8 cellular contexts compared by ENCODE assay signal in genomic region chr7:122137291-122138077, GRCh38. TPM values are rescaled to one million over a fixed set of nuclear protein-coding genes. Genes with fewer than 3 reads are reported as not detected.
A peak's percentile ranks its signal among the peaks of the same experiment; 100 is the strongest.
DNase-seq lines count a peak whose midpoint lies in the region; ATAC-seq and TF ChIP-seq lines count a peak whose summit lies in the region.

No MANE protein-coding gene starts in this region.

- ATAC-seq in activated CD4-positive, alpha-beta T cell treated with anti-CD3 and anti-CD28 coated beads for 36 hours = no peak
- no peak for ATAC-seq in GM19452 (IDR thresholded peaks at IDR 0.05; ENCODE audit: unreplicated experiment)
- no peak for ATAC-seq in HG03175 (IDR thresholded peaks at IDR 0.05; ENCODE audit: unreplicated experiment)

- no peaks in the 10 kb centered on the region for H3K27me3 ChIP-seq in tibial nerve

- CTCF ChIA-PET in activated CD4-positive, alpha-beta T cell treated with anti-CD3 and anti-CD28 coated beads for 36 hours (lab: Charles Lee) = interaction anchor here (0.6 kb wide), 1 partner anchor 197 kb away, joined by 3 read pairs; no protein-coding TSS in a partner anchor

- H3K27ac Mint-ChIP-seq in activated CD4-positive, alpha-beta T cell treated with anti-CD3 and anti-CD28 coated beads for 36 hours = no peak overlapping the region
- H3K27ac Mint-ChIP-seq in progenitor cell of endocrine pancreas = no peak overlapping the region

- no peaks in the 10 kb centered on the region for H3K36me3 Mint-ChIP-seq in activated CD4-positive, alpha-beta T cell treated with anti-CD3 and anti-CD28 coated beads for 36 hours (ENCODE audit: low read depth)
- H3K36me3 Mint-ChIP-seq in progenitor cell of endocrine pancreas (ENCODE audit: insufficient read depth) = peaks cover 3% of the 10 kb centered on the region

- POLR2A ChIA-PET in activated CD4-positive, alpha-beta T cell treated with anti-CD3 and anti-CD28 coated beads for 36 hours (lab: Charles Lee) = no interaction called here

- peak overlapping the region; percentile 4 for H3K4me3 Mint-ChIP-seq in activated CD4-positive, alpha-beta T cell treated with anti-CD3 and anti-CD28 coated beads for 36 hours
- no peak overlapping the region for H3K4me3 Mint-ChIP-seq in progenitor cell of endocrine pancreas (ENCODE audit: low read depth)

- peak overlapping the region; percentile 11 to 43 (median 32) for H3K4me3 ChIP-seq in tibial nerve

- H3K9me3 Mint-ChIP-seq in activated CD4-positive, alpha-beta T cell treated with anti-CD3 and anti-CD28 coated beads for 36 hours (ENCODE audit: low read depth) = no peaks in the 10 kb centered on the region
- no peaks in the 10 kb centered on the region for H3K9me3 Mint-ChIP-seq in progenitor cell of endocrine pancreas (ENCODE audit: low read depth)

- intact Hi-C loops in activated CD4-positive, alpha-beta T cell treated with anti-CD3 and anti-CD28 coated beads for 36 hours (cut with DNase I, micrococcal nuclease) = no loop called here

- peak overlapping the region in 3 of 4 donors; percentile 17 to 57 (median 33) for H3K27ac ChIP-seq in tibial nerve

- peaks cover 0 to 12% (median 0%) of the 10 kb centered on the region in 3 donors for H3K36me3 ChIP-seq in tibial nerve

- peaks cover 11% of the 10 kb centered on the region for H3K4me1 Mint-ChIP-seq in activated CD4-positive, alpha-beta T cell treated with anti-CD3 and anti-CD28 coated beads for 36 hours
- H3K4me1 Mint-ChIP-seq in progenitor cell of endocrine pancreas (ENCODE audit: low read depth) = peaks cover 18% of the 10 kb centered on the region

- TF ChIP-seq POLR2A in tibial nerve (IDR thresholded peaks at IDR 0.05) = no peak

- no peaks in the 10 kb centered on the region for H3K9me3 ChIP-seq in tibial nerve

- H3K27me3 Mint-ChIP-seq in activated CD4-positive, alpha-beta T cell treated with anti-CD3 and anti-CD28 coated beads for 36 hours = peaks cover 14% of the 10 kb centered on the region
- no peaks in the 10 kb centered on the region for H3K27me3 Mint-ChIP-seq in progenitor cell of endocrine pancreas

- TF ChIP-seq CTCF in tibial nerve (IDR thresholded peaks at IDR 0.05) = no peak
- TF ChIP-seq CTCF in progenitor cell of endocrine pancreas (IDR thresholded peaks at IDR 0.05; ENCODE audit: unreplicated experiment) = no peak

- TF ChIP-seq EP300 in tibial nerve (IDR thresholded peaks at IDR 0.05) = no peak

- 19 to 23% methylated on average over 5 of the region's 5 CpGs for WGBS in tibial nerve, 2 donors

- H3K4me1 ChIP-seq in tibial nerve = peaks cover 0 to 43% (median 16%) of the 10 kb centered on the region in 4 donors

- no peak for DNase-seq in activated CD4-positive, alpha-beta T cell treated with anti-CD3 and anti-CD28 coated beads for 36 hours
- DNase-seq in activated CD4-positive, alpha-beta T cell treated with anti-CD3 and anti-CD28 coated beads for 48 hours = no peak
- DNase-seq in astrocyte of the hippocampus (ENCODE audit: low read depth, low spot score) (peak; percentile 20), kidney glomerular epithelial cell (lab: John Stamatoyannopoulos, UW) (peak; percentile 24), tibial nerve (ENCODE audit: low spot score in 2 of 2) (no peak), progenitor cell of endocrine pancreas (ENCODE audit: low spot score, unreplicated experiment) (no peak)

RNA-seq across cellular contexts. Expression of gene AASS, which starts 6.6 kb away (rescaled TPM):
- total RNA-seq in activated CD4-positive, alpha-beta T cell treated with anti-CD3 and anti-CD28 coated beads for 36 hours = 1 to 10 TPM; 2.1 TPM
- 100 to 1,000 TPM; 141 to 231 (median 189) TPM for total RNA-seq in tibial nerve
- total RNA-seq in progenitor cell of endocrine pancreas = 70.2 and 76.3 TPM in 2 replicates

Comparison
In these comparisons a context has a peak if more than half of its experiments do, and no peak if none do; other contexts are left out.
1. DNase-seq: peak in astrocyte of the hippocampus (single experiment) and kidney glomerular epithelial cell (single experiment); none in activated CD4-positive, alpha-beta T cell treated with anti-CD3 and anti-CD28 coated beads for 36 hours (single experiment), activated CD4-positive, alpha-beta T cell treated with anti-CD3 and anti-CD28 coated beads for 48 hours (single experiment), tibial nerve (0 of 2) and progenitor cell of endocrine pancreas (single experiment).
2. RNA of gene AASS, which starts 6.6 kb away (total RNA-seq): 141 to 231 TPM in tibial nerve and 70.2 to 76.3 TPM in progenitor cell of endocrine pancreas; 2.1 TPM in activated CD4-positive, alpha-beta T cell treated with anti-CD3 and anti-CD28 coated beads for 36 hours; every median in the first group is over 10 times any median in the second.